ENCODE assay signal across 16 cellular contexts in genomic region chr5:107935641-107936040, GRCh38.
DNase-seq lines count a peak whose midpoint lies in the region; FAIRE-seq and TF ChIP-seq lines count a peak whose summit lies in the region.
"Had no signal": no experiment of that assay in that cellular context is flagged by ENCODE, and none has a peak within 500 bp of the region (broad histone marks: within the 10 kb centered on the region; RNA-seq: fewer than 3 reads in every experiment).

No MANE protein-coding gene starts in this region.

- no peaks in the 10 kb centered on the region for H3K27me3 ChIP-seq in neural cell (ENCODE audit: insufficient read depth, low read depth, low read length)
- H3K27me3 ChIP-seq in CD8-positive, alpha-beta memory T cell (ENCODE audit: insufficient read depth, low read length, poor library complexity, severe bottlenecking), result no peaks in the 10 kb centered on the region
- H3K27me3 ChIP-seq: BLaER1 treated with 17β-estradiol and CSF1 and Interleukin-3, amounts not matched to agents 10 nM and 100 nM had no signal

- H4K20me1 ChIP-seq in neural cell (ENCODE audit: insufficient read depth), result no peaks in the 10 kb centered on the region
- H4K20me1 ChIP-seq: BLaER1 treated with 17β-estradiol and CSF1 and Interleukin-3, amounts not matched to agents 10 nM and 100 nM had no signal

- CTCF ChIA-PET in activated naive CD4-positive, alpha-beta T cell treated with anti-CD3 and anti-CD28 coated beads, Interleukin-2, amount 10 ng/mL, durations not matched to agents 7 days and 5 days (lab: Charles Lee), result no interaction called here
- CTCF ChIA-PET in CD8-positive, alpha-beta memory T cell (lab: Charles Lee), result no interaction called here

- POLR2A ChIA-PET in CD8-positive, alpha-beta memory T cell (lab: Charles Lee), result no interaction called here

- DNase-seq in DMS 273 (lab: John Stamatoyannopoulos, UW; ENCODE audit: unreplicated experiment) (peak; percentile 67), H54 (ENCODE audit: insufficient read length, low spot score) (no peak), NCI-H82 (lab: John Stamatoyannopoulos, UW) (peak; percentile 70), cerebellar nuclear complex (lab: John Stamatoyannopoulos, UW) (no peak)
- DNase-seq in activated naive CD4-positive, alpha-beta T cell treated with anti-CD3 and anti-CD28 coated beads, Interleukin-2, amount 10 ng/mL, durations not matched to agents 7 days and 5 days, result no peak
- no peak for DNase-seq in CD8-positive, alpha-beta memory T cell
- DNase-seq: CD8-positive, alpha-beta T cell; DMS79 treated with DMSO at 0.1 percent for 48 hours; NCI-H1436; NCI-H2081; NCI-H345; NCI-H526 treated with DMSO at 0.1 percent for 48 hours; OCI-M1; Right ventricle myocardium superior had no signal

- FAIRE-seq in H54 (lab: Jason Lieb, UNC), result peak; percentile 6

- H3K4me1 ChIP-seq in CD8-positive, alpha-beta memory T cell (ENCODE audit: insufficient read depth, low read length), result no peaks in the 10 kb centered on the region
- H3K4me1 ChIP-seq: BLaER1 treated with 17β-estradiol and CSF1 and Interleukin-3, amounts not matched to agents 10 nM and 100 nM had no signal

- peak overlapping the region; percentile 32 for H3K4me2 ChIP-seq in neural cell (ENCODE audit: low read length)
- H3K4me2 ChIP-seq: BLaER1 treated with 17β-estradiol and CSF1 and Interleukin-3, amounts not matched to agents 10 nM and 100 nM had no signal

- H2AFZ ChIP-seq in neural cell (ENCODE audit: low read depth, low read length), result no peak overlapping the region

- no peaks in the 10 kb centered on the region for H3K9me3 ChIP-seq in neural cell (ENCODE audit: low read length)
- no peaks in the 10 kb centered on the region for H3K9me3 ChIP-seq in CD8-positive, alpha-beta memory T cell (ENCODE audit: low read length)
- H3K9me3 ChIP-seq: BLaER1 treated with 17β-estradiol and CSF1 and Interleukin-3, amounts not matched to agents 10 nM and 100 nM had no signal

- H3K27me3 Mint-ChIP-seq in activated naive CD4-positive, alpha-beta T cell treated with anti-CD3 and anti-CD28 coated beads, Interleukin-2, amount 10 ng/mL, durations not matched to agents 7 days and 5 days, result no peaks in the 10 kb centered on the region
- no peaks in the 10 kb centered on the region for H3K27me3 Mint-ChIP-seq in CD8-positive, alpha-beta memory T cell

- peaks cover 3% of the 10 kb centered on the region for H3K4me1 Mint-ChIP-seq in activated naive CD4-positive, alpha-beta T cell treated with anti-CD3 and anti-CD28 coated beads, Interleukin-2, amount 10 ng/mL, durations not matched to agents 7 days and 5 days
- no peaks in the 10 kb centered on the region for H3K4me1 Mint-ChIP-seq in CD8-positive, alpha-beta memory T cell

- H3K79me2 ChIP-seq in neural cell (replicated peaks; ENCODE audit: insufficient read depth, low read length), result no peaks in the 10 kb centered on the region

- no peak for TF ChIP-seq CTCF in neural cell (IDR thresholded peaks at IDR 0.05; ENCODE audit: poor library complexity, severe bottlenecking)

- peak; percentile 25 for TF ChIP-seq EP300 in neural cell (conservative IDR thresholded peaks at IDR 0.05; ENCODE audit: poor library complexity, severe bottlenecking)

- no peak overlapping the region for H3K9ac ChIP-seq in neural cell (ENCODE audit: low read length)
- H3K9ac ChIP-seq: BLaER1 treated with 17β-estradiol and CSF1 and Interleukin-3, amounts not matched to agents 10 nM and 100 nM had no signal

- H3K36me3 ChIP-seq in neural cell (ENCODE audit: insufficient read depth, low read length), result no peaks in the 10 kb centered on the region
- H3K36me3 ChIP-seq in CD8-positive, alpha-beta memory T cell (ENCODE audit: insufficient read depth, low read length), result no peaks in the 10 kb centered on the region
- H3K36me3 ChIP-seq: BLaER1 treated with 17β-estradiol and CSF1 and Interleukin-3, amounts not matched to agents 10 nM and 100 nM had no signal

- H3K9me3 Mint-ChIP-seq in activated naive CD4-positive, alpha-beta T cell treated with anti-CD3 and anti-CD28 coated beads, Interleukin-2, amount 10 ng/mL, durations not matched to agents 7 days and 5 days, result no peaks in the 10 kb centered on the region
- H3K9me3 Mint-ChIP-seq in CD8-positive, alpha-beta memory T cell, result no peaks in the 10 kb centered on the region
- H3K9me3 Mint-ChIP-seq: CD8-positive, alpha-beta T cell had no signal

- H3F3A ChIP-seq in neural cell (ENCODE audit: insufficient read depth, low read length, poor library complexity, severe bottlenecking), result no peaks in the 10 kb centered on the region

- peaks cover 4% of the 10 kb centered on the region for H3K36me3 Mint-ChIP-seq in activated naive CD4-positive, alpha-beta T cell treated with anti-CD3 and anti-CD28 coated beads, Interleukin-2, amount 10 ng/mL, durations not matched to agents 7 days and 5 days
- H3K36me3 Mint-ChIP-seq in CD8-positive, alpha-beta memory T cell, result peaks cover 2 to 18% (median 16%) of the 10 kb centered on the region in 3 donors

- H3K27ac Mint-ChIP-seq in activated naive CD4-positive, alpha-beta T cell treated with anti-CD3 and anti-CD28 coated beads, Interleukin-2, amount 10 ng/mL, durations not matched to agents 7 days and 5 days, result no peak overlapping the region
- no peak overlapping the region for H3K27ac Mint-ChIP-seq in CD8-positive, alpha-beta memory T cell
- H3K27ac Mint-ChIP-seq: CD8-positive, alpha-beta T cell had no signal

- no peak for TF ChIP-seq POLR2A in H54 (IDR thresholded peaks at IDR 0.05; ENCODE audit: low read depth, low read length)

- TF ChIP-seq RAD21 in neural cell (conservative IDR thresholded peaks at IDR 0.05), result no peak

- no peak overlapping the region for H3K4me3 ChIP-seq in neural cell (ENCODE audit: low read length)
- no peak overlapping the region for H3K4me3 ChIP-seq in CD8-positive, alpha-beta memory T cell (ENCODE audit: low read length)
- H3K4me3 ChIP-seq: BLaER1 treated with 17β-estradiol and CSF1 and Interleukin-3, amounts not matched to agents 10 nM and 100 nM had no signal

- peak overlapping the region; percentile 84 for H3K27ac ChIP-seq in neural cell (ENCODE audit: low read length)
- H3K27ac ChIP-seq in CD8-positive, alpha-beta memory T cell (ENCODE audit: low read depth, low read length), result no peak overlapping the region
- H3K27ac ChIP-seq: BLaER1 treated with 17β-estradiol and CSF1 and Interleukin-3, amounts not matched to agents 10 nM and 100 nM had no signal

- no peak overlapping the region for H3K4me3 Mint-ChIP-seq in activated naive CD4-positive, alpha-beta T cell treated with anti-CD3 and anti-CD28 coated beads, Interleukin-2, amount 10 ng/mL, durations not matched to agents 7 days and 5 days
- H3K4me3 Mint-ChIP-seq in CD8-positive, alpha-beta memory T cell, result no peak overlapping the region
- H3K4me3 Mint-ChIP-seq: CD8-positive, alpha-beta T cell had no signal

- no peaks in the 10 kb centered on the region for H3K9me2 ChIP-seq in neural cell (ENCODE audit: insufficient read depth, low read length)

TF ChIP-seq in neural cell, 6 proteins besides CTCF, POLR2A, EP300 and RAD21:
- TF ChIP-seq TAF1 (IDR thresholded peaks at IDR 0.05; ENCODE audit: low read depth) (no peak), SMC3 (conservative IDR thresholded peaks at IDR 0.05; ENCODE audit: poor library complexity) (no peak), POLR2AphosphoS5 (IDR thresholded peaks at IDR 0.05) (peak; percentile 17)

Comparison
In these comparisons a context has a peak if more than half of its experiments do, and no peak if none do; other contexts are left out.
1. DNase-seq: peak in DMS 273 (single experiment) and NCI-H82 (single experiment); none in H54 (single experiment), cerebellar nuclear complex (0 of 2), activated naive CD4-positive, alpha-beta T cell treated with anti-CD3 and anti-CD28 coated beads, Interleukin-2, amount 10 ng/mL, durations not matched to agents 7 days and 5 days (single experiment) and CD8-positive, alpha-beta memory T cell (0 of 5).